In genomic region chr12:116104167-116104750, GRCh38 we compare ENCODE assay signal across 1 cellular context.
TF ChIP-seq lines count a peak whose summit lies in the region.

No MANE protein-coding gene starts in this region.

TF ChIP-seq in HEK293, 187 proteins besides CTCF, POLR2A, EP300 and RAD21 (continued from another document):
- TF ChIP-seq PRDM6 (tag by site-specific recombination; IDR thresholded peaks at IDR 0.05) = peak; percentile 37; the same call in 1 of the 2 replicates
- TF ChIP-seq PATZ1 (tag by site-specific recombination; IDR thresholded peaks at IDR 0.05) = no peak
